Comparison of ENCODE assay signal across 10 cellular contexts in genomic region chr16:2236362-2237075, GRCh38. TPM values are rescaled to one million over a fixed set of nuclear protein-coding genes. Genes with fewer than 3 reads are reported as not detected.
DNase-seq lines count a peak whose midpoint lies in the region; ATAC-seq and TF ChIP-seq lines count a peak whose summit lies in the region.
"Had no signal": no experiment of that assay in that cellular context is flagged by ENCODE, and none has a peak within 500 bp of the region (broad histone marks: within the 10 kb centered on the region; RNA-seq: fewer than 3 reads in every experiment).

DNASE1L2 (plus strand) TSS chr16:2236444; CDS start chr16:2236817, 373 bp downstream.

- H3K27me3 Mint-ChIP-seq in activated CD4-positive, alpha-beta T cell treated with anti-CD3 and anti-CD28 coated beads, Interleukin-2, amount 10 ng/mL, durations not matched to agents 24 days and 14 days: no peaks in the 10 kb centered on the region
- H3K27me3 Mint-ChIP-seq in CD14-positive monocyte (ENCODE audit: low read depth in 3 of 3): peaks cover 35 to 50% (median 35%) of the 10 kb centered on the region in 3 donors
- no peaks in the 10 kb centered on the region for H3K27me3 Mint-ChIP-seq in activated T-cell treated with anti-CD3 and anti-CD28 coated beads, Interleukin-2, amount 50 U/mL, for 72 hours (ENCODE audit: low read depth)

- no peak for DNase-seq in activated CD4-positive, alpha-beta T cell treated with anti-CD3 and anti-CD28 coated beads, Interleukin-2, amount 10 ng/mL, durations not matched to agents 24 days and 14 days
- DNase-seq in activated CD4-positive, alpha-beta T cell treated with anti-CD3 and anti-CD28 coated beads for 1 hour: no peak
- DNase-seq in body of pancreas: peak in 1 of 4 donors; percentile 41
- peak in 1 of 2 donors; percentile 67 for DNase-seq in suprapubic skin (ENCODE audit: low spot score in 2 of 2)
- DNase-seq in KBM-7: no peak
- no peak for DNase-seq in CD14-positive monocyte (ENCODE audit: low spot score)
- no peak for DNase-seq in activated T-cell treated with anti-CD3 and anti-CD28 coated beads, Interleukin-2, amount 50 U/mL, for 72 hours

- in situ Hi-C loops in KBM-7 (cut with MboI; ENCODE audit: low pct_unique_long_range_greater_than_20kb, low sequenced_read_pairs): no loop called here

- H3K4me3 Mint-ChIP-seq in activated CD4-positive, alpha-beta T cell treated with anti-CD3 and anti-CD28 coated beads, Interleukin-2, amount 10 ng/mL, durations not matched to agents 24 days and 14 days: no peak within 1 kb of the TSS
- peak within 1 kb of the TSS in 1 of 2 donors; percentile 51 for H3K4me3 Mint-ChIP-seq in CD14-positive monocyte
- H3K4me3 Mint-ChIP-seq in activated T-cell treated with anti-CD3 and anti-CD28 coated beads, Interleukin-2, amount 50 U/mL, for 72 hours: no peak within 1 kb of the TSS

- no peak within 1 kb of the TSS for H3K4me3 ChIP-seq in body of pancreas
- peak within 1 kb of the TSS; percentile 51 for H3K4me3 ChIP-seq in iPS-18c (ENCODE audit: insufficient read depth, low read depth, low read length)
- H3K4me3 ChIP-seq in suprapubic skin: peak within 1 kb of the TSS; percentile 46
- H3K4me3 ChIP-seq: BLaER1 had no signal

- peak within 1 kb of the TSS; percentile 25 for H3K27ac Mint-ChIP-seq in activated CD4-positive, alpha-beta T cell treated with anti-CD3 and anti-CD28 coated beads, Interleukin-2, amount 10 ng/mL, durations not matched to agents 24 days and 14 days
- no peak within 1 kb of the TSS for H3K27ac Mint-ChIP-seq in CD14-positive monocyte
- H3K27ac Mint-ChIP-seq in activated T-cell treated with anti-CD3 and anti-CD28 coated beads, Interleukin-2, amount 50 U/mL, for 72 hours: no peak within 1 kb of the TSS

- intact Hi-C loops in activated CD4-positive, alpha-beta T cell treated with anti-CD3 and anti-CD28 coated beads, Interleukin-2, amount 10 ng/mL, durations not matched to agents 24 days and 14 days (cut with micrococcal nuclease): no loop called here
- intact Hi-C loops in body of pancreas (cut with DNase I): no loop called here
- intact Hi-C loops in CD14-positive monocyte (cut with micrococcal nuclease): no loop called here

- TF ChIP-seq POLR2A in body of pancreas (IDR thresholded peaks at IDR 0.05): no peak
- no peak for TF ChIP-seq POLR2A in suprapubic skin (IDR thresholded peaks at IDR 0.05)

- peak; percentile 21 for ATAC-seq in body of pancreas
- ATAC-seq in activated T-cell treated with anti-CD3 and anti-CD28 coated beads, Interleukin-2, amount 50 U/mL, for 72 hours (replicated peaks in 1 of 2): no peak

- H3K9me3 ChIP-seq in body of pancreas: no peaks in the 10 kb centered on the region
- no peaks in the 10 kb centered on the region for H3K9me3 ChIP-seq in iPS-18c (ENCODE audit: control insufficient read depth, insufficient read depth, low read length)
- H3K9me3 ChIP-seq in suprapubic skin: no peaks in the 10 kb centered on the region
- H3K9me3 ChIP-seq: BLaER1 had no signal

- peaks cover 15% of the 10 kb centered on the region for H3K36me3 Mint-ChIP-seq in activated CD4-positive, alpha-beta T cell treated with anti-CD3 and anti-CD28 coated beads, Interleukin-2, amount 10 ng/mL, durations not matched to agents 24 days and 14 days (ENCODE audit: low read depth)
- H3K36me3 Mint-ChIP-seq in CD14-positive monocyte: peaks cover 39 to 53% of the 10 kb centered on the region in 2 donors
- peaks cover 2 to 4% of the 10 kb centered on the region in 2 donors for H3K36me3 Mint-ChIP-seq in activated T-cell treated with anti-CD3 and anti-CD28 coated beads, Interleukin-2, amount 50 U/mL, for 72 hours (ENCODE audit: insufficient read depth in 2 of 2)

- H3K9me3 Mint-ChIP-seq in activated CD4-positive, alpha-beta T cell treated with anti-CD3 and anti-CD28 coated beads, Interleukin-2, amount 10 ng/mL, durations not matched to agents 24 days and 14 days: no peaks in the 10 kb centered on the region
- H3K9me3 Mint-ChIP-seq in CD14-positive monocyte: peaks cover 0 to 6% (median 0%) of the 10 kb centered on the region in 7 donors
- H3K9me3 Mint-ChIP-seq in activated T-cell treated with anti-CD3 and anti-CD28 coated beads, Interleukin-2, amount 50 U/mL, for 72 hours: no peaks in the 10 kb centered on the region

- TF ChIP-seq CTCF in body of pancreas (IDR thresholded peaks at IDR 0.05): no peak
- TF ChIP-seq CTCF in suprapubic skin (IDR thresholded peaks at IDR 0.05): no peak
- TF ChIP-seq CTCF in CD14-positive monocyte (IDR thresholded peaks at IDR 0.05): no peak

- no peaks in the 10 kb centered on the region for H3K4me1 Mint-ChIP-seq in activated CD4-positive, alpha-beta T cell treated with anti-CD3 and anti-CD28 coated beads, Interleukin-2, amount 10 ng/mL, durations not matched to agents 24 days and 14 days
- H3K4me1 Mint-ChIP-seq in CD14-positive monocyte: peaks cover 5% of the 10 kb centered on the region
- no peaks in the 10 kb centered on the region for H3K4me1 Mint-ChIP-seq in activated T-cell treated with anti-CD3 and anti-CD28 coated beads, Interleukin-2, amount 50 U/mL, for 72 hours (ENCODE audit: low read depth)

- peaks cover 8 to 21% of the 10 kb centered on the region in 2 donors for H3K36me3 ChIP-seq in body of pancreas (replicated peaks in 1 of 2; ENCODE audit: insufficient read depth in 1 of 2, low read depth in 2 of 2)
- H3K36me3 ChIP-seq in suprapubic skin: peaks cover 54% of the 10 kb centered on the region

- TF ChIP-seq EP300 in suprapubic skin (IDR thresholded peaks at IDR 0.05): no peak

- H3K27me3 ChIP-seq in body of pancreas: peaks cover 0 to 5% of the 10 kb centered on the region in 2 donors
- peaks cover 19% of the 10 kb centered on the region for H3K27me3 ChIP-seq in suprapubic skin

- 4% methylated on average over 29 of the region's 61 CpGs; no CpG with 5 or more reads in 1 of the 2 donors for WGBS in body of pancreas, 2 donors
- no CpG with 5 or more reads among the region's 61 CpGs for WGBS in suprapubic skin

- H3K27ac ChIP-seq in body of pancreas: no peak within 1 kb of the TSS
- H3K27ac ChIP-seq in suprapubic skin: peak within 1 kb of the TSS; percentile 47
- H3K27ac ChIP-seq: BLaER1, HL-60 had no signal

- H3K4me1 ChIP-seq in body of pancreas: peaks cover 23% of the 10 kb centered on the region
- peaks cover 35% of the 10 kb centered on the region for H3K4me1 ChIP-seq in suprapubic skin

RNA-seq across cellular contexts. Expression of gene DNASE1L2, which starts in this region (rescaled TPM):
- 1.7 and 2.1 TPM in 2 replicates for total RNA-seq in activated CD4-positive, alpha-beta T cell treated with anti-CD3 and anti-CD28 coated beads, Interleukin-2, amount 10 ng/mL, durations not matched to agents 24 days and 14 days
- total RNA-seq in body of pancreas (1 to 10 TPM in 1 of 2 donors, not detected in 1; 1.3 TPM), suprapubic skin (10 to 100 TPM; 17.0 to 72.6 (median 42.8) TPM)
- not detected for polyA plus RNA-seq in CD14-positive monocyte
- 1 to 10 TPM; 1.1 TPM for total RNA-seq in activated T-cell treated with anti-CD3 and anti-CD28 coated beads, Interleukin-2, amount 50 U/mL, for 72 hours

Comparison
In these comparisons a context has a peak if more than half of its experiments do, and no peak if none do; other contexts are left out.
1. H3K4me3 ChIP-seq: peak in iPS-18c (single experiment) and suprapubic skin (single experiment); none in body of pancreas (0 of 2).